8 cellular contexts compared by ENCODE assay signal in genomic region chr6:13711726-13712484, GRCh38. TPM values are rescaled to one million over a fixed set of nuclear protein-coding genes. Genes with fewer than 3 reads are reported as not detected.
DNase-seq lines count a peak whose midpoint lies in the region; ATAC-seq, FAIRE-seq and TF ChIP-seq lines count a peak whose summit lies in the region.

Gene RANBP9, minus strand, starts transcription at chr6:13711835. Its CDS starts 330 bp downstream, at chr6:13711505.

- POLR2A ChIA-PET in H1 (lab: Charles Lee; ENCODE audit: partially characterized antibody): interaction anchor here (0.8 to 1.5 kb wide), 9 partner anchors 11 to 103 kb away, joined by 3 to 10 read pairs (median 4); partner anchors contain the start of gene NOL7

- H3K4me2 ChIP-seq in H1 (ENCODE audit: insufficient read depth in 1 of 2, low read depth in 2 of 2, low read length in 2 of 2) (peak within 1 kb of the TSS; percentile 74 to 86), mesendoderm (ENCODE audit: low read length) (peak within 1 kb of the TSS; percentile 92)

- H2BK15ac ChIP-seq in H1 (ENCODE audit: low read length) (no peak within 1 kb of the TSS), mesendoderm (replicated peaks; ENCODE audit: low read depth) (no peak within 1 kb of the TSS)

- H4K20me1 ChIP-seq in H1 (replicated peaks in 1 of 2; ENCODE audit: control insufficient read depth in 1 of 2, insufficient read depth in 2 of 2, low read length in 2 of 2): peaks cover 0 to 11% of the 10 kb centered on the region in 2 experiments

- peak in 1 of 2 experiments; percentile 37; a peak in 1 of 4 replicates for TF ChIP-seq RAD21 in H1 (IDR thresholded peaks at IDR 0.05 in 1 of 2, conservative IDR thresholded peaks at IDR 0.05 in 1 of 2; ENCODE audit: low read depth in 2 of 2, low read length in 2 of 2)

- peaks cover 0 to 6% (median 0%) of the 10 kb centered on the region in 4 experiments; a peak in 2 of 8 replicates for H3K36me3 ChIP-seq in H1 (ENCODE audit: control insufficient read depth in 2 of 4, insufficient read depth in 4 of 4, low read length in 3 of 4)
- H3K36me3 ChIP-seq in mesendoderm (ENCODE audit: control insufficient read depth, insufficient read depth, low read length): no peaks in the 10 kb centered on the region

- H3K14ac ChIP-seq in H1 (ENCODE audit: insufficient read length): no peak within 1 kb of the TSS

- H3K18ac ChIP-seq in H1 (ENCODE audit: extremely low read depth, low read length) (no peak within 1 kb of the TSS; the same call in 1 of the 2 replicates), mesendoderm (ENCODE audit: low read length) (peak within 1 kb of the TSS; percentile 97)

- peak within 1 kb of the TSS; percentile 81 to 89 (median 85) for H3K9ac ChIP-seq in H1 (replicated peaks in 1 of 4; ENCODE audit: extremely low read depth in 1 of 4, low read depth in 3 of 4, low read length in 3 of 4)
- H3K9ac ChIP-seq in mesendoderm (ENCODE audit: low read length): peak within 1 kb of the TSS; percentile 95

- TF ChIP-seq EP300 in H1 (IDR thresholded peaks at IDR 0.05; ENCODE audit: borderline replicate concordance in 1 of 2, low read depth in 2 of 2, low read length in 2 of 2): no peak

- no peak within 1 kb of the TSS for H2BK20ac ChIP-seq in H1 (ENCODE audit: low read length)

- H2BK5ac ChIP-seq in H1 (ENCODE audit: low read depth, low read length): no peak within 1 kb of the TSS
- H2BK5ac ChIP-seq in mesendoderm (ENCODE audit: low read length): peak within 1 kb of the TSS; percentile 24

- no peaks in the 10 kb centered on the region for H3K4me1 ChIP-seq in H1 (replicated peaks in 1 of 4; ENCODE audit: control insufficient read depth in 3 of 4, insufficient read depth in 4 of 4, low read length in 3 of 4)
- no peaks in the 10 kb centered on the region for H3K4me1 ChIP-seq in mesendoderm (ENCODE audit: control insufficient read depth, low read depth, low read length)

- H3K27ac ChIP-seq in H1 (ENCODE audit: low read depth, low read length) (peak within 1 kb of the TSS; percentile 93), mesendoderm (ENCODE audit: low read depth, low read length) (peak within 1 kb of the TSS; percentile 96)

- peaks cover 8 to 15% of the 10 kb centered on the region in 2 experiments; a peak in 3 of 4 replicates for H3K9me3 ChIP-seq in H1 (ENCODE audit: insufficient read depth in 2 of 2, low read depth in 1 of 2, low read length in 1 of 2)

- 1% methylated on average over 42 of the region's 102 CpGs; no CpG with 5 or more reads in 1 of the 2 experiments for WGBS in H1 (ENCODE audit: extremely low coverage in 1 of 2, insufficient coverage in 1 of 2, insufficient read length in 1 of 2, insufficient replicate concordance in 2 of 2, low coverage in 1 of 2, low lambda C conversion rate in 2 of 2, missing lambda C conversion rate in 1 of 2), 2 experiments
- WGBS in mesendoderm (ENCODE audit: extremely low coverage, insufficient coverage, low lambda C conversion rate): no CpG with 5 or more reads among the region's 102 CpGs

- H3K56ac ChIP-seq in H1 (replicated peaks; ENCODE audit: insufficient read length, low read depth, low read length): peak within 1 kb of the TSS; percentile 0
- peak within 1 kb of the TSS; percentile 96 for H3K56ac ChIP-seq in mesendoderm (ENCODE audit: low read length)

- peak within 1 kb of the TSS; percentile 16 for H4K5ac ChIP-seq in H1 (ENCODE audit: insufficient read length, low read depth, low read length)
- H4K5ac ChIP-seq in mesendoderm (ENCODE audit: low read length): no peak within 1 kb of the TSS

- H3K23ac ChIP-seq in H1 (ENCODE audit: insufficient read length) (no peak within 1 kb of the TSS), mesendoderm (ENCODE audit: low read length) (no peak within 1 kb of the TSS)

- H3K79me1 ChIP-seq in H1 (ENCODE audit: low read depth, low read length) (0 out of 2 replicates have a peak, but pooled peaks cover 2% of the 10 kb centered on the region), mesendoderm (ENCODE audit: low read length) (peaks cover 7% of the 10 kb centered on the region)

- H3K27me3 ChIP-seq in H1 (replicated peaks in 1 of 4; ENCODE audit: control insufficient read depth in 3 of 4, extremely low read depth in 1 of 4, insufficient read depth in 3 of 4, low read length in 3 of 4) (no peaks in the 10 kb centered on the region), mesendoderm (ENCODE audit: insufficient read depth, low read length, poor library complexity) (no peaks in the 10 kb centered on the region)

- CTCF ChIA-PET in H1 (lab: Charles Lee; ENCODE audit: partially characterized antibody): interaction anchor here (1.2 to 1.4 kb wide), 2 partner anchors 11 to 85 kb away, joined by 4 to 5 read pairs; no protein-coding TSS in a partner anchor

- FAIRE-seq in H1 (lab: Jason Lieb, UNC): no peak

- TF ChIP-seq CTCF in H1 (IDR thresholded peaks at IDR 0.05; ENCODE audit: control extremely low read depth in 1 of 3, insufficient read depth in 1 of 3, low read depth in 1 of 3, low read length in 3 of 3): no peak

- DNase-seq in COLO668 (lab: John Stamatoyannopoulos, UW; ENCODE audit: unreplicated experiment): peak; percentile 94
- DNase-seq in HS-27A (ENCODE audit: low read depth): peak; percentile 77
- peak; percentile 90 to 95 for DNase-seq in NOMO-1 (lab: John Stamatoyannopoulos, UW; ENCODE audit: unreplicated experiment in 2 of 2)
- peak; percentile 58 to 81 (median 67) for DNase-seq in activated CD8-positive, alpha-beta memory T cell treated with anti-CD3 and anti-CD28 coated beads for 48 hours (ENCODE audit: low read depth in 2 of 3, low spot score in 2 of 3)
- peak; percentile 71 to 87 for DNase-seq in H1 (ENCODE audit: low read depth in 1 of 2, low spot score in 2 of 2)
- DNase-seq in mesendoderm: peak; percentile 96
- peak; percentile 69 for DNase-seq in stimulated activated CD8-positive, alpha-beta memory T cell treated with anti-CD3 and anti-CD28 coated beads, Interleukin-15, amount 100 ng/mL, for 1 hour (ENCODE audit: low read depth)

- no peak within 1 kb of the TSS for H2BK120ac ChIP-seq in H1 (replicated peaks; ENCODE audit: low read depth, low read length)
- peak within 1 kb of the TSS; percentile 54 for H2BK120ac ChIP-seq in mesendoderm (ENCODE audit: low read depth, low read length)

- peak within 1 kb of the TSS; percentile 65 for H2AFZ ChIP-seq in H1 (ENCODE audit: low read length)

- H3K79me2 ChIP-seq in H1 (ENCODE audit: control insufficient read depth in 1 of 2, insufficient read depth in 2 of 2, low read length in 2 of 2) (peaks cover 9 to 36% of the 10 kb centered on the region in 2 experiments), mesendoderm (ENCODE audit: control insufficient read depth, insufficient read depth, low read length) (peaks cover 29% of the 10 kb centered on the region)

- peak; percentile 77 to 91 for TF ChIP-seq POLR2A in H1 (IDR thresholded peaks at IDR 0.05; ENCODE audit: control extremely low read depth in 1 of 2, low read depth in 2 of 2, low read length in 2 of 2)

- no peak within 1 kb of the TSS for H3K4ac ChIP-seq in H1 (replicated peaks; ENCODE audit: insufficient read length, low read depth, low read length)
- H3K4ac ChIP-seq in mesendoderm (ENCODE audit: low read depth, low read length): peak within 1 kb of the TSS; percentile 93

- ATAC-seq in GM19468 (IDR thresholded peaks at IDR 0.05; ENCODE audit: extremely low read depth, unreplicated experiment): peak; percentile 61

- H4K8ac ChIP-seq in H1 (ENCODE audit: extremely low read depth, insufficient read depth, low read length) (peak within 1 kb of the TSS; percentile 95), mesendoderm (ENCODE audit: low read depth, low read length) (no peak within 1 kb of the TSS)

- H2AK5ac ChIP-seq in H1 (ENCODE audit: low read depth, low read length) (no peak within 1 kb of the TSS), mesendoderm (ENCODE audit: low read length) (no peak within 1 kb of the TSS)

- H3K23me2 ChIP-seq in H1 (ENCODE audit: low read depth, low read length): 0 out of 2 replicates have a peak, but pooled peaks cover 8% of the 10 kb centered on the region

- no peak within 1 kb of the TSS for H2BK12ac ChIP-seq in H1 (ENCODE audit: low read depth, low read length)

- H4K91ac ChIP-seq in H1 (replicated peaks; ENCODE audit: insufficient read length, low read length): peak within 1 kb of the TSS; percentile 34

- H3K4me3 ChIP-seq in H1 (ENCODE audit: extremely low read depth in 1 of 4, insufficient read depth in 2 of 4, low read depth in 3 of 4, low read length in 4 of 4) (peak within 1 kb of the TSS; percentile 74 to 96 (median 82)), mesendoderm (ENCODE audit: low read length) (peak within 1 kb of the TSS; percentile 79)

TF ChIP-seq in H1, 55 proteins besides CTCF, POLR2A, EP300 and RAD21 (continues in another document):
- peak; percentile 67 for TF ChIP-seq MAX (IDR thresholded peaks at IDR 0.05)
- no peak; the same call in 1 of the 2 replicates for TF ChIP-seq CHD2 (IDR thresholded peaks at IDR 0.05; ENCODE audit: low read length)
- peak; percentile 89 for TF ChIP-seq PHF8 (conservative IDR thresholded peaks at IDR 0.05; ENCODE audit: low read depth, low read length)
- peak; percentile 85 for TF ChIP-seq SRF (IDR thresholded peaks at IDR 0.05; ENCODE audit: low read depth, low read length)
- no peak for TF ChIP-seq BCL11A (IDR thresholded peaks at IDR 0.05; ENCODE audit: low read depth in 2 of 2, low read length in 2 of 2)
- no peak for TF ChIP-seq SP4 (IDR thresholded peaks at IDR 0.05; ENCODE audit: low read length)
- no peak for TF ChIP-seq MAFK (IDR thresholded peaks at IDR 0.05; ENCODE audit: low read depth, low read length)
- no peak for TF ChIP-seq USF2 (IDR thresholded peaks at IDR 0.05; ENCODE audit: low read length)

RNA-seq across cellular contexts. Expression of gene RANBP9, which starts in this region (rescaled TPM):
- 34.3 and 36.7 TPM in 2 replicates for total RNA-seq in H1 (2021; fragmentation: NEBNext Ultra II Directional; extraction: Animal tissue kit (Norgen Biotek cat#: 25700))
- polyA plus RNA-seq in H1 (2011; rRNA removed): 8.0 and 13.0 TPM in 2 replicates
- 15.9 TPM for polyA plus RNA-seq in H1 (2011; cell fraction: cytosol; rRNA removed)
- polyA plus RNA-seq in H1 (2011; cell fraction: nucleus; rRNA removed): 9.9 TPM
- polyA plus RNA-seq in H1 (2012, experiment 1 of 2): 21.7 to 23.9 TPM (median 22.7 TPM) in 4 replicates
- polyA plus RNA-seq in H1 (2012, experiment 2 of 2): 5.9 TPM
- 17.6 TPM for polyA plus RNA-seq in H1 (2013, experiment 1 of 2)
- polyA plus RNA-seq in H1 (2013, experiment 2 of 2): 18.0 TPM
- polyA minus RNA-seq in H1 (2011; rRNA and poly(A)+ RNA removed): 16.9 and 25.5 TPM in 2 replicates
- 19.9 TPM for polyA minus RNA-seq in H1 (2011; cell fraction: cytosol; rRNA and poly(A)+ RNA removed)
- polyA minus RNA-seq in H1 (2011; cell fraction: nucleus; rRNA and poly(A)+ RNA removed): 17.0 TPM
- 23.1 TPM for polyA plus RNA-seq in mesendoderm (2013, experiment 1 of 2)
- polyA plus RNA-seq in mesendoderm (2013, experiment 2 of 2): 23.4 TPM

Comparison
In these comparisons a context has a peak if more than half of its experiments do, and no peak if none do; other contexts are left out.
1. Peak in every context shown above with its lines: DNase-seq, ATAC-seq, H3K4me3 ChIP-seq and H3K27ac ChIP-seq.